In genomic region chr1:91455334-91455733, GRCh38 we compare ENCODE assay signal across 22 cellular contexts. TPM values are rescaled to one million over a fixed set of nuclear protein-coding genes. Genes with fewer than 3 reads are reported as not detected.
"Had no signal": no experiment of that assay in that cellular context is flagged by ENCODE, and none has a peak within 500 bp of the region (broad histone marks: within the 10 kb centered on the region; RNA-seq: fewer than 3 reads in every experiment).

No MANE protein-coding gene starts in this region.

- H3K27me3 ChIP-seq: esophagus muscularis mucosa, heart right ventricle had no signal

- H3K27ac ChIP-seq: esophagus muscularis mucosa, foreskin keratinocyte, heart right ventricle, left ventricle myocardium inferior, lower lobe of right lung had no signal

- ATAC-seq: foreskin keratinocyte; heart right ventricle; left colon; left lobe of liver; lower lobe of right lung; mucosa of descending colon; naive thymus-derived CD8-positive, alpha-beta T cell had no signal

- H3K4me1 ChIP-seq: esophagus muscularis mucosa, foreskin keratinocyte, lower lobe of right lung had no signal

- H3K9me3 ChIP-seq: esophagus muscularis mucosa, heart right ventricle, left ventricle myocardium inferior, lower lobe of right lung, mucosa of descending colon had no signal

- DNase-seq: dermis blood vessel endothelial cell; dorsolateral prefrontal cortex; effector CD4-positive, alpha-beta T cell; effector memory CD4-positive, alpha-beta T cell; foreskin keratinocyte; glutamatergic neuron; head of caudate nucleus; heart right ventricle; hippocampal formation; left colon; left ventricle myocardium inferior; lower lobe of right lung; mesenchymal stem cell; mucosa of descending colon; naive B cell; naive thymus-derived CD8-positive, alpha-beta T cell had no signal

- H3K36me3 ChIP-seq: esophagus muscularis mucosa, heart right ventricle, left ventricle myocardium inferior, lower lobe of right lung had no signal

- H3K4me3 ChIP-seq: coronary artery, dorsolateral prefrontal cortex, esophagus muscularis mucosa, heart right ventricle, left ventricle myocardium inferior, lower lobe of right lung, mucosa of descending colon had no signal

RNA-seq across cellular contexts. Expression of gene HFM1, which starts 50.7 kb away (rescaled TPM):
- total RNA-seq: myocyte; naive thymus-derived CD8-positive, alpha-beta T cell had no signal
- polyA plus RNA-seq: endothelial cell of umbilical vein; foreskin keratinocyte; keratinocyte; naive thymus-derived CD8-positive, alpha-beta T cell had no signal
